Comparison of ENCODE assay signal across 2 cellular contexts in the genomic region with DNA sequence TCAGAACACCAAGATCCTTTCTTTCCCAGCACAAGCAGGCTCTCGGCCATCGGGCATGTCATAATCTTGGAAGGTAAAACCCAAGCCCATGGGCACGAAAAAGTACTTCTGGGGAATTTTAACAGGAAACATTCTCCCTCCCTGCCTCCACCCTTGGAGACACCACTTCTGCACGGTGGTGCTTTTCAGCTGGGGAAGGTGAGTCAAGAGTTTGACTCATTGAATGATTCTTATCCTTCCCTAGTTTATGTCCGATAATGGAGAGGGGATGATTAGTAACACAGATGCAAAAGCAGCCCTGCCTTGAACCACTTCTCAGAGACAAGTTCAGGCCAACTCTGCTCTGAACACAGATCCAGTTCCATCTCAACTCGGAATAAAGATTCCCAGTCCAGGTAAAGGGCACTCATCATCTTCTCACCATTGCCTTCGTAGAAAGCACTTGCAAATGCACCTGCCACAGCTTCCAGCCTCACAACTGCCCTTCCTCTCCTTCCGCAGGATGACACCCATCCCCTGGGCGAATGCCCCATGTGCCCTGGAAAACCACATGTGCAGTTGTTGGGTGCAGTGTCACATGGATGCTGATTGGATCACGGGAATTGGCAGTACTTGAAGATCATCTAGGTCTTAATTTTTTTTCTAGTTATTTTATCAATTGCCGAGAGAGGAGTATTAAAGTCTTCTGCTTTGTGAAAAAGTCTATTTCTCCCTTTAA.
TF ChIP-seq lines count a peak whose summit lies in the region.

No MANE protein-coding gene starts in this region.

TF ChIP-seq in GM12891, 5 proteins besides CTCF, POLR2A, EP300 and RAD21 (continued from another document):
- no peak for TF ChIP-seq POU2F2 (IDR thresholded peaks at IDR 0.05; ENCODE audit: low read depth, low read length)

TF ChIP-seq in SK-N-SH, 30 proteins besides CTCF, POLR2A, EP300 and RAD21:
- TF ChIP-seq, protein P1, sequence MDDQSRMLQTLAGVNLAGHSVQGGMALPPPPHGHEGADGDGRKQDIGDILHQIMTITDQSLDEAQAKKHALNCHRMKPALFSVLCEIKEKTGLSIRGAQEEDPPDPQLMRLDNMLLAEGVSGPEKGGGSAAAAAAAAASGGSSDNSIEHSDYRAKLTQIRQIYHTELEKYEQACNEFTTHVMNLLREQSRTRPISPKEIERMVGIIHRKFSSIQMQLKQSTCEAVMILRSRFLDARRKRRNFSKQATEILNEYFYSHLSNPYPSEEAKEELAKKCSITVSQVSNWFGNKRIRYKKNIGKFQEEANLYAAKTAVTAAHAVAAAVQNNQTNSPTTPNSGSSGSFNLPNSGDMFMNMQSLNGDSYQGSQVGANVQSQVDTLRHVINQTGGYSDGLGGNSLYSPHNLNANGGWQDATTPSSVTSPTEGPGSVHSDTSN (IDR thresholded peaks at IDR 0.05) = peak; percentile 48
- TF ChIP-seq FOSL2 (IDR thresholded peaks at IDR 0.05; ENCODE audit: borderline replicate concordance, low read depth) (peak; percentile 84), NFIC (IDR thresholded peaks at IDR 0.05; ENCODE audit: borderline replicate concordance) (peak; percentile 35; the same call in 1 of the 2 replicates), MXI1 (IDR thresholded peaks at IDR 0.05; ENCODE audit: low read depth, low read length) (no peak), FOXM1 (IDR thresholded peaks at IDR 0.05; ENCODE audit: low read depth) (no peak), POLR2AphosphoS5 (IDR thresholded peaks at IDR 0.05; ENCODE audit: low read depth, low read length) (no peak), MEF2A (IDR thresholded peaks at IDR 0.05; ENCODE audit: borderline replicate concordance, low read depth) (no peak), TCF12 (IDR thresholded peaks at IDR 0.05) (peak; percentile 77)
